27 cellular contexts compared by ENCODE assay signal in the genomic region with DNA sequence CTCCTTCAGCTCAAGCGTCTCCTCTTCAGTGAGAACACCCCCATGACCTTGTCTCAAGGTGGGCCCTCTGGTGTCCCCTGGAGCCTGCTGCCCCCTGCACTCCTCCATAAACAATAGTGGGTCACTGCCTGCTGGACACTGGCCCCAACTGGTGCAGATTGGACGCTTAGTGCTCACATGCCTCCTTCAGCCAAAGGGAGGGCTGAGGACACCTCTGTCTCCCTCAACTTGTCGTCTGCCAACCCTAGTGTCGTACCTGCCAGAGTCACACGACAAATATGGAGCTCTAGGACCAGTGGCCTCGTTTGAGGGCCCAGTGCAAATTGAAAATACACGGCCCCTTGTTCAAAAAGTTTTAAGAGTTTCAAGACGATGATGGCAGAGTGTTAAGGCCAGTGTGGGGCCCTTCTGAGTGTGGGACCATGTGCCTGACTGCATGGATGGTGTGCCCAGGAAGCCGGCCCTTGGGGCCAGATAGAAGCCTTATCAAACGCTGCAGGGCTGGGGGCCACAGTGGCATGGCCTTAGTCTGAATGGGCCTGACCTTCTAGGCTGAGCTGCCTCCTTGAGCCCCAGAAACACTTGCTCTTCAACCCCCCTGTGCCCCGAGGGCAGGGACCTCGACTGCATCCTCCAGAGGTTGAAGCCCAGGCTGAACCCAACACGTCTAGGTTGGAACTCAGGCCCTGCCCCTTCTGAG. TPM values are rescaled to one million over a fixed set of nuclear protein-coding genes. Genes with fewer than 3 reads are reported as not detected.
"Had no signal": no experiment of that assay in that cellular context is flagged by ENCODE, and none has a peak within 500 bp of the region (broad histone marks: within the 10 kb centered on the region; RNA-seq: fewer than 3 reads in every experiment).

No MANE protein-coding gene starts in this region.

- H3K4me2 ChIP-seq: smooth muscle cell had no signal

- H3K4me1 Mint-ChIP-seq: immature natural killer cell; naive thymus-derived CD8-positive, alpha-beta T cell; nephron had no signal

- H3K9me3 Mint-ChIP-seq: immature natural killer cell; naive thymus-derived CD8-positive, alpha-beta T cell; stimulated activated memory B cell treated with anti-CD40 and anti-IgM and Interleukin-4, amounts not matched to agents 10 μg/mL and 1 μg/mL and 100 μg/mL, for 72 hours; type B pancreatic cell had no signal

- H3K36me3 ChIP-seq: heart left ventricle, left lung, ovary, right lobe of liver, stomach, suprapubic skin, thoracic aorta, tibial artery, vagina had no signal

- DNase-seq: heart left ventricle; hypothalamus; immature natural killer cell; kidney; left colon; left lung; mesendoderm; naive thymus-derived CD8-positive, alpha-beta T cell; ovary; psoas muscle; right lobe of liver; stimulated activated CD4-positive, alpha-beta T cell treated with anti-CD3 and anti-CD28 coated beads, Interleukin-1b, Interleukin-23, amount 100 ng/mL, for 48 hours; stimulated activated CD4-positive, alpha-beta T cell treated with anti-CD3 and anti-CD28 coated beads, Interleukin-2, amount 100 ng/mL, for 48 hours; stimulated activated CD4-positive, alpha-beta T cell treated with anti-CD3 and anti-CD28 coated beads, Interleukin-4, amount 100 ng/mL, for 4 hours; stimulated activated CD8-positive, alpha-beta memory T cell treated with anti-CD3 and anti-CD28 coated beads, Interleukin-4, amount 100 ng/mL, for 48 hours; stimulated activated naive CD8-positive, alpha-beta T cell treated with anti-CD3 and anti-CD28 coated beads, Interleukin-15, Interleukin-2, amounts not matched to agents 100 U/mL and 50 U/mL, for 24 hours; stomach; tibial artery had no signal

- H3K36me3 Mint-ChIP-seq: immature natural killer cell; naive thymus-derived CD8-positive, alpha-beta T cell; stimulated activated memory B cell treated with anti-CD40 and anti-IgM and Interleukin-4, amounts not matched to agents 10 μg/mL and 1 μg/mL and 100 μg/mL, for 72 hours; type B pancreatic cell had no signal

- H3K27ac Mint-ChIP-seq: immature natural killer cell; nephron; stimulated activated memory B cell treated with anti-CD40 and anti-IgM and Interleukin-4, amounts not matched to agents 10 μg/mL and 1 μg/mL and 100 μg/mL, for 72 hours; type B pancreatic cell had no signal

- H3K27ac ChIP-seq: heart left ventricle, left lung, ovary, psoas muscle, right lobe of liver, stomach, suprapubic skin, thoracic aorta, tibial artery, vagina had no signal

- H3K9me3 ChIP-seq: left lung, ovary, psoas muscle, right lobe of liver, stomach, suprapubic skin, thoracic aorta, tibial artery, vagina had no signal

- H3K4me1 ChIP-seq: heart left ventricle, left lung, psoas muscle, right lobe of liver, stomach, suprapubic skin, tibial artery, vagina had no signal

- H3K4me3 Mint-ChIP-seq: immature natural killer cell; naive thymus-derived CD8-positive, alpha-beta T cell; nephron; neural crest cell; stimulated activated memory B cell treated with anti-CD40 and anti-IgM and Interleukin-4, amounts not matched to agents 10 μg/mL and 1 μg/mL and 100 μg/mL, for 72 hours; type B pancreatic cell had no signal

- H3K4me3 ChIP-seq: heart left ventricle, left lung, lung, ovary, psoas muscle, right lobe of liver, smooth muscle cell, stomach, suprapubic skin, thoracic aorta, tibial artery, vagina had no signal

- H3K27me3 ChIP-seq: heart left ventricle, left lung, ovary, right lobe of liver, stomach, suprapubic skin, tibial artery, vagina had no signal

RNA-seq across cellular contexts. Expression of gene APCDD1L, which starts 20.1 kb away (rescaled TPM):
- total RNA-seq: naive thymus-derived CD8-positive, alpha-beta T cell; neural crest cell had no signal
- polyA plus RNA-seq: immature natural killer cell had no signal
